Comparison of ENCODE assay signal across 22 cellular contexts in genomic region chr18:76788571-76789317, GRCh38.
"Had no signal": no experiment of that assay in that cellular context is flagged by ENCODE, and none has a peak within 500 bp of the region (broad histone marks: within the 10 kb centered on the region; RNA-seq: fewer than 3 reads in every experiment).

No MANE protein-coding gene starts in this region.

- H3K9me3 ChIP-seq: colonic mucosa, gastrocnemius medialis had no signal

- H3K4me3 ChIP-seq: colonic mucosa, gastrocnemius medialis, left lung, lower lobe of right lung had no signal

- H3K4me1 Mint-ChIP-seq: endodermal cell had no signal

- H3K36me3 ChIP-seq: colonic mucosa, esophagus squamous epithelium, gastrocnemius medialis, heart right ventricle, left lung, lower lobe of right lung had no signal

- DNase-seq: colonic mucosa; cortex of kidney; effector CD8-positive, alpha-beta T cell; endodermal cell; esophagus squamous epithelium; foreskin fibroblast; foreskin melanocyte; gastrocnemius medialis; glutamatergic neuron; head of caudate nucleus; heart right ventricle; hippocampal formation; left cardiac atrium; left lung; left ventricle myocardium superior; lower lobe of right lung; mesenchymal stem cell; midbrain had no signal

- H3K27me3 ChIP-seq: colonic mucosa had no signal

- ATAC-seq: effector memory CD8-positive, alpha-beta T cell; esophagus mucosa; gastrocnemius medialis; heart right ventricle; left cardiac atrium; left ventricle myocardium superior had no signal

- H3K4me1 ChIP-seq: colonic mucosa, esophagus squamous epithelium, gastrocnemius medialis, heart right ventricle, left lung, lower lobe of right lung had no signal

- H3K4me3 Mint-ChIP-seq: dendritic cell treated with granulocyte-macrophage colony-stimulating factor and Interleukin-4, amounts not matched to agents 40 ng/mL and 50 ng/mL, for 4 days had no signal

- H3K27ac ChIP-seq: colonic mucosa, epithelial cell of prostate, esophagus squamous epithelium, gastrocnemius medialis, heart right ventricle, left lung, lower lobe of right lung had no signal

- H3K27ac Mint-ChIP-seq: dendritic cell treated with granulocyte-macrophage colony-stimulating factor and Interleukin-4, amounts not matched to agents 40 ng/mL and 50 ng/mL, for 4 days; endodermal cell had no signal
